In genomic region chr21:44709426-44710293, GRCh38 we compare ENCODE assay signal across 10 cellular contexts. TPM values are rescaled to one million over a fixed set of nuclear protein-coding genes. Genes with fewer than 3 reads are reported as not detected.
DNase-seq lines count a peak whose midpoint lies in the region; ATAC-seq lines count a peak whose summit lies in the region.
"Had no signal": no experiment of that assay in that cellular context is flagged by ENCODE, and none has a peak within 500 bp of the region (broad histone marks: within the 10 kb centered on the region; RNA-seq: fewer than 3 reads in every experiment).

No MANE protein-coding gene starts in this region.

- H3K4me1 ChIP-seq in NT2/D1 (ENCODE audit: insufficient read depth, insufficient read length) = peaks cover 44% of the 10 kb centered on the region

- DNase-seq in NCI-H524 (lab: John Stamatoyannopoulos, UW) (peak; percentile 16 to 61), NCI-H524 treated with DMSO at 0.1 percent for 48 hours (lab: John Stamatoyannopoulos, UW) (no peak), NT2/D1 (ENCODE audit: low read depth, low spot score) (no peak), putamen (ENCODE audit: low spot score) (peak; percentile 53), T-helper 9 cell (no peak), glomerular visceral epithelial cell (ENCODE audit: extremely low spot score) (no peak)

- ATAC-seq in esophagus mucosa (peak; percentile 34), HG03039 (IDR thresholded peaks at IDR 0.05; ENCODE audit: unreplicated experiment) (no peak)

- H3K9me3 ChIP-seq in NT2/D1 (ENCODE audit: insufficient read depth, low read length) = no peaks in the 10 kb centered on the region

- H3K4me3 ChIP-seq in NT2/D1 (ENCODE audit: insufficient read length, low read depth) = peak overlapping the region; percentile 52
- H3K4me3 ChIP-seq: ovary had no signal

- peaks cover 87% of the 10 kb centered on the region for H3K27me3 ChIP-seq in NT2/D1 (ENCODE audit: insufficient read depth, insufficient read length)
- H3K27me3 ChIP-seq: ovary had no signal

- H3K9ac ChIP-seq in NT2/D1 (ENCODE audit: insufficient read length, low read depth) = peak overlapping the region; percentile 74

- no peaks in the 10 kb centered on the region for H3K36me3 ChIP-seq in NT2/D1 (ENCODE audit: insufficient read depth, insufficient read length, low read length)
- H3K36me3 ChIP-seq: ovary had no signal

RNA-seq across cellular contexts. Expression of gene TSPEAR, which starts 1.7 kb away (rescaled TPM):
- total RNA-seq in esophagus mucosa = 0.08 TPM
- total RNA-seq: subcutaneous adipose tissue had no signal

RNA-seq across cellular contexts. Expression of gene KRTAP10-12, which starts 12.7 kb away (rescaled TPM):
- total RNA-seq in esophagus mucosa = not detected
- total RNA-seq: ovary, subcutaneous adipose tissue had no signal

RNA-seq across cellular contexts. Expression of gene KRTAP12-1, which starts 27.7 kb away (rescaled TPM):
- not detected for total RNA-seq in esophagus mucosa
- total RNA-seq: ovary, subcutaneous adipose tissue had no signal

RNA-seq across cellular contexts. Expression of gene KRTAP12-2, which starts 42.9 kb away (rescaled TPM):
- total RNA-seq in esophagus mucosa = not detected
- total RNA-seq: ovary, subcutaneous adipose tissue had no signal

RNA-seq across cellular contexts. Expression of gene KRTAP12-3, which starts 51.9 kb away (rescaled TPM):
- total RNA-seq in esophagus mucosa = not detected
- total RNA-seq: ovary, subcutaneous adipose tissue had no signal

Comparison
In these comparisons a context has a peak if more than half of its experiments do, and no peak if none do; other contexts are left out.
1. DNase-seq: peak in NCI-H524 (2 of 2) and putamen (single experiment); none in NCI-H524 treated with DMSO at 0.1 percent for 48 hours (single experiment), NT2/D1 (single experiment), T-helper 9 cell (single experiment) and glomerular visceral epithelial cell (single experiment).